In genomic region chr6:129309154-129309553, GRCh38 we compare ENCODE assay signal across 24 cellular contexts.
"Had no signal": no experiment of that assay in that cellular context is flagged by ENCODE, and none has a peak within 500 bp of the region (broad histone marks: within the 10 kb centered on the region; RNA-seq: fewer than 3 reads in every experiment).

No MANE protein-coding gene starts in this region.

- H3K9ac ChIP-seq: parathyroid adenoma had no signal

- DNase-seq: cortex of kidney; effector memory CD8-positive, alpha-beta T cell; gastrocnemius medialis; heart left ventricle; left cardiac atrium; left ventricle myocardium inferior; lower lobe of right lung; natural killer cell; right lobe of liver; stimulated activated CD4-positive, alpha-beta T cell treated with anti-CD3 and anti-CD28 coated beads, Interleukin-12 subunit alpha, Interleukin-12 subunit beta, amount 100 ng/mL, for 4 hours; stimulated activated CD4-positive, alpha-beta T cell treated with anti-CD3 and anti-CD28 coated beads, Interleukin-1b, Interleukin-23, amount 100 ng/mL, for 48 hours; stimulated activated CD4-positive, alpha-beta T cell treated with anti-CD3 and anti-CD28 coated beads, Interleukin-4, amount 100 ng/mL, for 1 hour; stimulated activated CD8-positive, alpha-beta memory T cell treated with anti-CD3 and anti-CD28 coated beads, Interleukin-4, amount 100 ng/mL, for 48 hours; stimulated activated naive CD4-positive, alpha-beta T cell; stimulated activated naive CD8-positive, alpha-beta T cell treated with anti-CD3 and anti-CD28 coated beads, Interleukin-15, amount 100 ng/mL, for 72 hours; transverse colon; upper lobe of right lung; uterus had no signal

- H3K4me3 Mint-ChIP-seq: effector memory CD8-positive, alpha-beta T cell; natural killer cell; neural crest cell; stimulated activated naive CD8-positive, alpha-beta T cell treated with anti-CD3 and anti-CD28 coated beads, Interleukin-15, amount 100 ng/mL, for 72 hours had no signal

- H3K9me3 Mint-ChIP-seq: effector memory CD8-positive, alpha-beta T cell; natural killer cell; stimulated activated naive CD8-positive, alpha-beta T cell treated with anti-CD3 and anti-CD28 coated beads, Interleukin-15, amount 100 ng/mL, for 72 hours had no signal

- H3K27ac Mint-ChIP-seq: effector memory CD8-positive, alpha-beta T cell; natural killer cell; progenitor cell of endocrine pancreas; stimulated activated naive CD8-positive, alpha-beta T cell treated with anti-CD3 and anti-CD28 coated beads, Interleukin-15, amount 100 ng/mL, for 72 hours had no signal

- H3K27ac ChIP-seq: gastrocnemius medialis, heart left ventricle, hepatocyte, left ventricle myocardium inferior, lower lobe of right lung, parathyroid adenoma, right lobe of liver, suprapubic skin, transverse colon, upper lobe of right lung, uterus had no signal

- H3K79me2 ChIP-seq: hepatocyte, parathyroid adenoma had no signal

- H3K27me3 ChIP-seq: gastrocnemius medialis, heart left ventricle, hepatocyte, right lobe of liver, suprapubic skin, transverse colon, upper lobe of right lung, uterus had no signal

- H3K4me3 ChIP-seq: gastrocnemius medialis, heart left ventricle, hepatocyte, left ventricle myocardium inferior, lower lobe of right lung, right lobe of liver, smooth muscle cell, suprapubic skin, transverse colon, upper lobe of right lung, uterus had no signal

- H3K4me1 Mint-ChIP-seq: natural killer cell; neural crest cell; stimulated activated naive CD8-positive, alpha-beta T cell treated with anti-CD3 and anti-CD28 coated beads, Interleukin-15, amount 100 ng/mL, for 72 hours had no signal

- H3K4me1 ChIP-seq: gastrocnemius medialis, lower lobe of right lung, parathyroid adenoma, right lobe of liver, suprapubic skin, upper lobe of right lung, uterus had no signal

- H2AFZ ChIP-seq: hepatocyte, parathyroid adenoma had no signal

- H3K4me2 ChIP-seq: hepatocyte, smooth muscle cell had no signal

- ATAC-seq: effector memory CD8-positive, alpha-beta T cell; gastrocnemius medialis; heart left ventricle; left cardiac atrium; lower lobe of right lung; natural killer cell; right lobe of liver; stimulated activated naive CD8-positive, alpha-beta T cell treated with anti-CD3 and anti-CD28 coated beads, Interleukin-15, amount 100 ng/mL, for 72 hours; upper lobe of right lung had no signal

- H3K27me3 Mint-ChIP-seq: progenitor cell of endocrine pancreas had no signal

- H3K36me3 ChIP-seq: gastrocnemius medialis, lower lobe of right lung, right lobe of liver, suprapubic skin, transverse colon, upper lobe of right lung, uterus had no signal

- H3K9me3 ChIP-seq: gastrocnemius medialis, left ventricle myocardium inferior, lower lobe of right lung, right lobe of liver, suprapubic skin, transverse colon, upper lobe of right lung, uterus had no signal
